Comparison of ENCODE assay signal across 8 cellular contexts in genomic region chr7:112452102-112452888, GRCh38. TPM values are rescaled to one million over a fixed set of nuclear protein-coding genes. Genes with fewer than 3 reads are reported as not detected.
DNase-seq lines count a peak whose midpoint lies in the region; ATAC-seq, FAIRE-seq and TF ChIP-seq lines count a peak whose summit lies in the region.

No MANE protein-coding gene starts in this region.

- intact Hi-C loops in upper lobe of right lung (cut with DNase I) = no loop called here

- H3K4me1 ChIP-seq in SJCRH30 (peaks cover 8% of the 10 kb centered on the region), upper lobe of right lung (peaks cover 19% of the 10 kb centered on the region)
- peaks cover 9% of the 10 kb centered on the region for H3K4me1 ChIP-seq in effector memory CD4-positive, alpha-beta T cell (ENCODE audit: control insufficient read depth, insufficient read depth, low read length, poor library complexity, severe bottlenecking)

- peaks cover 20% of the 10 kb centered on the region for H3K4me1 Mint-ChIP-seq in memory B cell

- ATAC-seq in memory B cell (ENCODE audit: low read depth) (no peak), upper lobe of right lung (no peak), GM18511 (IDR thresholded peaks at IDR 0.05; ENCODE audit: unreplicated experiment) (no peak)

- FAIRE-seq in GM12892 (lab: Jason Lieb, UNC) = peak; percentile 9

- no peaks in the 10 kb centered on the region for H3K9me3 Mint-ChIP-seq in memory B cell

- no peak overlapping the region for H3K27ac Mint-ChIP-seq in memory B cell

- no peaks in the 10 kb centered on the region for H3K27me3 Mint-ChIP-seq in memory B cell

- peak overlapping the region; percentile 94 for H3K4me3 Mint-ChIP-seq in memory B cell

- DNase-seq in AG09319 (ENCODE audit: extremely low read depth, low read depth) (peak; percentile 7), GM12892 (ENCODE audit: insufficient read length) (peak; percentile 11), SJCRH30 (peak; percentile 42 to 69), memory B cell (ENCODE audit: low spot score in 2 of 2) (no peak), upper lobe of right lung (no peak), KG1 (lab: John Stamatoyannopoulos, UW) (no peak)
- no peak for DNase-seq in effector memory CD4-positive, alpha-beta T cell

- H3K9me3 ChIP-seq in SJCRH30 (replicated peaks) (no peaks in the 10 kb centered on the region), upper lobe of right lung (no peaks in the 10 kb centered on the region)
- H3K9me3 ChIP-seq in effector memory CD4-positive, alpha-beta T cell (ENCODE audit: control insufficient read depth, low read length) = no peaks in the 10 kb centered on the region

- TF ChIP-seq CTCF in AG09319 (IDR thresholded peaks at IDR 0.05; ENCODE audit: low read depth, low read length) = peak; percentile 32
- no peak for TF ChIP-seq CTCF in upper lobe of right lung (IDR thresholded peaks at IDR 0.05)

- peak overlapping the region; percentile 86; the same call in 1 of the 2 replicates for H3K27ac ChIP-seq in SJCRH30
- no peak overlapping the region for H3K27ac ChIP-seq in effector memory CD4-positive, alpha-beta T cell (ENCODE audit: insufficient read depth, low read length, poor library complexity, severe bottlenecking)
- H3K27ac ChIP-seq in upper lobe of right lung = peak overlapping the region; percentile 99

- no peak for TF ChIP-seq POLR2A in GM12892 (IDR thresholded peaks at IDR 0.05; ENCODE audit: low read depth, low read length)

- peaks cover 4% of the 10 kb centered on the region for H3K36me3 Mint-ChIP-seq in memory B cell

- H3K27me3 ChIP-seq in SJCRH30 (no peaks in the 10 kb centered on the region), upper lobe of right lung (no peaks in the 10 kb centered on the region)
- H3K27me3 ChIP-seq in effector memory CD4-positive, alpha-beta T cell (replicated peaks; ENCODE audit: control insufficient read depth, insufficient read depth, low read length, poor library complexity, severe bottlenecking) = no peaks in the 10 kb centered on the region

- H3K36me3 ChIP-seq in SJCRH30 (peaks cover 22% of the 10 kb centered on the region), upper lobe of right lung (peaks cover 20% of the 10 kb centered on the region)
- peaks cover 17% of the 10 kb centered on the region for H3K36me3 ChIP-seq in effector memory CD4-positive, alpha-beta T cell (ENCODE audit: control insufficient read depth, insufficient read depth, low read length)

- H3K4me3 ChIP-seq in SJCRH30 (peak overlapping the region; percentile 97), upper lobe of right lung (peak overlapping the region; percentile 95)
- peak overlapping the region; percentile 98 for H3K4me3 ChIP-seq in effector memory CD4-positive, alpha-beta T cell (ENCODE audit: insufficient read depth, low read depth, low read length, poor library complexity, severe bottlenecking)

RNA-seq across cellular contexts. Expression of gene IFRD1, which starts 2.0 kb away (rescaled TPM):
- polyA plus RNA-seq in GM12892 (2012; ENCODE audit: missing spikeins) = 28.9 TPM
- total RNA-seq in SJCRH30 (2014; rRNA removed; shearing (Covaris generic)) = 45.0 and 55.9 TPM in 2 replicates
- 49.9 TPM for total RNA-seq in upper lobe of right lung

RNA-seq across cellular contexts. Expression of gene LSMEM1, which starts 28.5 kb away (rescaled TPM):
- polyA plus RNA-seq in GM12892 (2012; ENCODE audit: missing spikeins) = 1.0 TPM
- total RNA-seq in SJCRH30 (2014; rRNA removed; shearing (Covaris generic)) = 0.30 and 0.51 TPM in 2 replicates
- total RNA-seq in upper lobe of right lung = 0.96 TPM

Comparison
In these comparisons a context has a peak if more than half of its experiments do, and no peak if none do; other contexts are left out.
1. DNase-seq: peak in AG09319 (single experiment), GM12892 (single experiment) and SJCRH30 (2 of 2); none in effector memory CD4-positive, alpha-beta T cell (0 of 3), memory B cell (0 of 2), upper lobe of right lung (single experiment) and KG1 (single experiment).
2. Peak in every context shown above with its lines, with median percentiles within 50 percentile points of each other: H3K4me3 ChIP-seq.